16 cellular contexts compared by ENCODE assay signal in the genomic region with DNA sequence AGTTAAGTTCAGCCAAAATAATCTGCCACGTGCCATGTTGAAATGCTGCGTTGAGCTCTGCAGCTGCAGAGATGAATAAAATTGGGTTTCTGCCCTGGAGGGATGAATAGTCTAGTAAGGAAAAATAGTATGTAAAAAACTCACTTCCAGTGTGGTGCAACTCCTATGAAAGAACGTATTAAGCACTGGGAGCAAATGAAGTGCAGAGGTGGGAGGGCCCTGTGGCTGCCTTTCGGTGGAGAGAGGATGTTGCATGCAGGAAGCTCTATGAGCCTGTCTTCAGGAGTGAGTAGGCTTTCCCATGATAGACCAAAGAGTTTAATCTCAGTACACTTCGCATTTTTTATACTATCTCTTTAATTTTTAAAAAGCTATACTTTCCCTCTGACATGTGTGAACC. TPM values are rescaled to one million over a fixed set of nuclear protein-coding genes. Genes with fewer than 3 reads are reported as not detected.
DNase-seq lines count a peak whose midpoint lies in the region; ATAC-seq and TF ChIP-seq lines count a peak whose summit lies in the region.
"Had no signal": no experiment of that assay in that cellular context is flagged by ENCODE, and none has a peak within 500 bp of the region (broad histone marks: within the 10 kb centered on the region; RNA-seq: fewer than 3 reads in every experiment).

No MANE protein-coding gene starts in this region.

- H3K9me3 ChIP-seq in KOPT-K1 (ENCODE audit: insufficient read depth, low read length, poor library complexity, severe bottlenecking) (peaks cover 15% of the 10 kb centered on the region), SK-N-MC (ENCODE audit: low read depth, low read length) (no peaks in the 10 kb centered on the region; the same call in 1 of the 2 replicates)

- H3K4me3 ChIP-seq in SK-N-MC (no peak overlapping the region), fibroblast of the aortic adventitia (ENCODE audit: low read depth, low read length) (no peak overlapping the region)

- DNase-seq in EH (ENCODE audit: low read depth) (peak; percentile 62), SK-N-MC (ENCODE audit: low read depth, low spot score) (peak; percentile 85), fibroblast of the aortic adventitia (ENCODE audit: low read depth) (peak; percentile 33)
- DNase-seq: ACHN; CD4-positive, alpha-beta T cell; H9; NCI-H1105 treated with DMSO at 0.1 percent for 48 hours; NCI-H187 treated with DMSO at 0.1 percent for 48 hours; NCI-H2171; NCI-H82; Right ventricle myocardium superior had no signal

- ATAC-seq in GM18520 (IDR thresholded peaks at IDR 0.05; ENCODE audit: unreplicated experiment) (no peak), HG03460 (IDR thresholded peaks at IDR 0.05; ENCODE audit: unreplicated experiment) (no peak), GM18498 (IDR thresholded peaks at IDR 0.05; ENCODE audit: unreplicated experiment) (no peak), GM18858 (IDR thresholded peaks at IDR 0.05; ENCODE audit: unreplicated experiment) (no peak)

- TF ChIP-seq CTCF in fibroblast of the aortic adventitia (IDR thresholded peaks at IDR 0.05; ENCODE audit: insufficient read depth, low read length): no peak

- no peak overlapping the region for H3K9ac ChIP-seq in SK-N-MC (ENCODE audit: insufficient read length)

- H3K36me3 ChIP-seq in KOPT-K1 (ENCODE audit: insufficient read depth, low read length) (peaks cover 9% of the 10 kb centered on the region), SK-N-MC (ENCODE audit: insufficient read depth, low read length) (peaks cover 21% of the 10 kb centered on the region)

- H3K27ac ChIP-seq in KOPT-K1 (ENCODE audit: low read depth, low read length, poor library complexity, severe bottlenecking): peak overlapping the region; percentile 40
- H3K27ac ChIP-seq in SK-N-MC: peak overlapping the region; percentile 69

RNA-seq across cellular contexts. Expression of gene CEP63, which starts 8.7 kb away (rescaled TPM):
- 19.4 and 28.9 TPM in 2 replicates for total RNA-seq in fibroblast of the aortic adventitia (ENCODE audit: low replicate concordance)

RNA-seq across cellular contexts. Expression of gene ANAPC13, which starts 8.8 kb away (rescaled TPM):
- total RNA-seq in fibroblast of the aortic adventitia (ENCODE audit: low replicate concordance): 123 and 137 TPM in 2 replicates

Comparison
In these comparisons a context has a peak if more than half of its experiments do, and no peak if none do; other contexts are left out.
1. DNase-seq: peak in every context shown above with its lines; median percentile 85 in SK-N-MC; 62 in EH; 33 in fibroblast of the aortic adventitia.